1 cellular context compared by ENCODE assay signal in the genomic region with DNA sequence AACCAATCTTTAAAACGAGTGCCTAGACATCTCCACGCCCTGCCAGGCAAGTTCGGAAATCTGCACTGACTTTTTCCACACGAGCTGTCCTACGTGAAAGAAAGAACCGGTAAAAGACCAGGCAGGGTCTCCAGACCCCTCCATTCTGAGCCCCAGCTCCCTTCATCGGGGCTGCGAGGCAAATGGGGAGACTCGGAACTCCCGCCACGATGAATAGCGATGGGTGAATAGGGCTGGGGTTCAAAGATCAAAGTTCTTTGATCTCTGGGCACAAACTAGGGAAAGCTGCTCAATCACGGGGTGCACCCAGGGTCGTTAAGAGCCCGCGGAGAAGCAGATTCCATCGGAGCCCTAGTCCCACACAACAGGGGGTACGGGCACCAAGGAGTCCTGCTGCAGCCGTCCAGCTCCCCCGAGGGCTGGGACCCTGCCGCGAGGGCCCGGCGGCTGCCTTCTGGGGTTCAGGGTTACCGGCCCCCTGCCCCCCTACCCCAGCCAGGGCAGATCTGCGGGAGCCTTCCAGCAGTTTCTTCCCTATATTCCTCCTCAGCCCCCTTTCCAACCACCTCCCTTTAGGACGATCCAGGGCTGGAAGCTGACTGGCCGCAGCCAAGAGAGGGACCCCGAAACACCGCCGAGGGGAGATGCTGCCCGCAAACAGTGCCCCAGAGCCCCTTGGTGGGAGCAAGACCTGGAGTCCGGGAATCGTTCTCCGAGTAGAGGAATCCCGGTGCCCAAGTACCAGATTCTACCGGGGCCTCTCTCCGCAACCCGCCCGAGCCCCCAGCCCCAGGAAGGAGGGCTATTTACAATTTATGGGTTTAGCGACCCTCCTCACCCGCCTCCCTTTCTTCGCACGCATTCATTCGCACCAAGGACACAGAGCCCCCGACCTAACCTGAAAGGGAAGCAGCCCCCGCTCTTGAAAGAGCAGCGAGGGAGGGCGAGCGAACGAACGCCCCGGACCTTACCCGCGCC.
TF ChIP-seq lines count a peak whose summit lies in the region.

No MANE protein-coding gene starts in this region.

TF ChIP-seq in WTC11, 78 proteins besides CTCF, POLR2A, EP300 and RAD21 (continued from another document):
- TF ChIP-seq, protein P1, sequence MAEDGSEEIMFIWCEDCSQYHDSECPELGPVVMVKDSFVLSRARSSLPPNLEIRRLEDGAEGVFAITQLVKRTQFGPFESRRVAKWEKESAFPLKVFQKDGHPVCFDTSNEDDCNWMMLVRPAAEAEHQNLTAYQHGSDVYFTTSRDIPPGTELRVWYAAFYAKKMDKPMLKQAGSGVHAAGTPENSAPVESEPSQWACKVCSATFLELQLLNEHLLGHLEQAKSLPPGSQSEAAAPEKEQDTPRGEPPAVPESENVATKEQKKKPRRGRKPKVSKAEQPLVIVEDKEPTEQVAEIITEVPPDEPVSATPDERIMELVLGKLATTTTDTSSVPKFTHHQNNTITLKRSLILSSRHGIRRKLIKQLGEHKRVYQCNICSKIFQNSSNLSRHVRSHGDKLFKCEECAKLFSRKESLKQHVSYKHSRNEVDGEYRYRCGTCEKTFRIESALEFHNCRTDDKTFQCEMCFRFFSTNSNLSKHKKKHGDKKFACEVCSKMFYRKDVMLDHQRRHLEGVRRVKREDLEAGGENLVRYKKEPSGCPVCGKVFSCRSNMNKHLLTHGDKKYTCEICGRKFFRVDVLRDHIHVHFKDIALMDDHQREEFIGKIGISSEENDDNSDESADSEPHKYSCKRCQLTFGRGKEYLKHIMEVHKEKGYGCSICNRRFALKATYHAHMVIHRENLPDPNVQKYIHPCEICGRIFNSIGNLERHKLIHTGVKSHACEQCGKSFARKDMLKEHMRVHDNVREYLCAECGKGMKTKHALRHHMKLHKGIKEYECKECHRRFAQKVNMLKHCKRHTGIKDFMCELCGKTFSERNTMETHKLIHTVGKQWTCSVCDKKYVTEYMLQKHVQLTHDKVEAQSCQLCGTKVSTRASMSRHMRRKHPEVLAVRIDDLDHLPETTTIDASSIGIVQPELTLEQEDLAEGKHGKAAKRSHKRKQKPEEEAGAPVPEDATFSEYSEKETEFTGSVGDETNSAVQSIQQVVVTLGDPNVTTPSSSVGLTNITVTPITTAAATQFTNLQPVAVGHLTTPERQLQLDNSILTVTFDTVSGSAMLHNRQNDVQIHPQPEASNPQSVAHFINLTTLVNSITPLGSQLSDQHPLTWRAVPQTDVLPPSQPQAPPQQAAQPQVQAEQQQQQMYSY (CRISPR knock-in tag; IDR thresholded peaks at IDR 0.05), result peak; percentile 26; the same call in 1 of the 2 replicates
